Comparison of ENCODE assay signal across 9 cellular contexts in the genomic region with DNA sequence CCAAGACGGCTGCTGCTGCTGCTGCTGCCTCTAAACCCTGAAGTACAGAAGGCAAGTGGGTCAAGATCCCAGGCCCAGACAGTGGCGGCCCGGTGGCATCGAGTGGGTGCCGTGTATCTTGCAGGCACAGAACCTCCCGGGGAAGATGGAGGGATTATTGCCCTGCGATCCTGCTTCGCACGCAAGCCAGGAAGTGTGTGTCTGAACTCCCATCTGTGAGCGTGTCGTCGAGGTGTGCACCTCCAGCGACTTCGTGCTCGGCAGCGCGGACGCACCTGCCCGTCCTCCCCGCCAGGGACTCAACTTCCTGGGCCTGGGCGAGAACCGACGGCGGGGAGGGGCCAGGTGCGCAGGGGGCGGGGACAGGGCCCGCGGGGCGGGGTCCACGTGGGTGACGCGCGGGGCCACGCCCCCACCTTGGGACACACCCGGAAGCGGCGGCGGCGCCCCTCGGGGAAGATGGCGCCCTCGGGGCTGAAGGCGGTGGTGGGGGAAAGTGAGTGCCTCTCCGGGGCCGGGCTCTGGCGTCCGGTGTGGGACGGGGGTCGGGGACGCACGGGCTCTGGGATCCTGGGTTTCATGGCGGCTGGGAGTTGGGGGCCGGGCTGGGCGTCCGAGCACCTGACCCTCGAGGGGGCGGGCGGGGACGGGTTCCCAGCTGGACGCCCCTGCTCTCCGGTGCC. TPM values are rescaled to one million over a fixed set of nuclear protein-coding genes. Genes with fewer than 3 reads are reported as not detected.
DNase-seq lines count a peak whose midpoint lies in the region; ATAC-seq, FAIRE-seq and TF ChIP-seq lines count a peak whose summit lies in the region.
"Had no signal": no experiment of that assay in that cellular context is flagged by ENCODE, and none has a peak within 500 bp of the region (broad histone marks: within the 10 kb centered on the region; RNA-seq: fewer than 3 reads in every experiment).

STXBP2 (plus strand) TSS at position 420 of the 683 bp plus-strand sequence; CDS start at position 460, 40 bp downstream.

- H3K4me1 ChIP-seq in mesodermal cell (ENCODE audit: control insufficient read depth, insufficient read depth, low read length, poor library complexity, severe bottlenecking), result no peaks in the 10 kb centered on the region

- ATAC-seq in HG02973 (IDR thresholded peaks at IDR 0.05; ENCODE audit: unreplicated experiment), result peak; percentile 49

- peak within 1 kb of the TSS; percentile 79 for H3K27ac Mint-ChIP-seq in activated CD4-positive, alpha-beta memory T cell treated with anti-CD3 and anti-CD28 coated beads for 36 hours

- peak; percentile 19 for TF ChIP-seq CTCF in GM12864 (IDR thresholded peaks at IDR 0.05; ENCODE audit: low read depth, low read length, missing control alignments)
- TF ChIP-seq CTCF in D721Med (IDR thresholded peaks at IDR 0.05; ENCODE audit: insufficient read depth, missing control alignments), result no peak

- peaks cover 10% of the 10 kb centered on the region for H3K36me3 ChIP-seq in mesodermal cell (ENCODE audit: control insufficient read depth, insufficient read depth, low read length)

- H3K9me3 ChIP-seq in mesodermal cell (ENCODE audit: control insufficient read depth, low read length), result no peaks in the 10 kb centered on the region

- H3K27me3 Mint-ChIP-seq in activated CD4-positive, alpha-beta memory T cell treated with anti-CD3 and anti-CD28 coated beads for 36 hours, result no peaks in the 10 kb centered on the region

- peaks cover 7% of the 10 kb centered on the region for H3K36me3 Mint-ChIP-seq in activated CD4-positive, alpha-beta memory T cell treated with anti-CD3 and anti-CD28 coated beads for 36 hours

- H3K4me3 Mint-ChIP-seq in activated CD4-positive, alpha-beta memory T cell treated with anti-CD3 and anti-CD28 coated beads for 36 hours, result peak within 1 kb of the TSS; percentile 79

- FAIRE-seq in D721Med (lab: Jason Lieb, UNC), result no peak

- DNase-seq in GM12864 (ENCODE audit: low read depth) (peak; percentile 49), NCI-H226 (peak; percentile 45), D721Med (ENCODE audit: insufficient read length, low spot score) (no peak)
- peak; percentile 95 for DNase-seq in activated CD4-positive, alpha-beta memory T cell treated with anti-CD3 and anti-CD28 coated beads for 36 hours
- DNase-seq in effector CD4-positive, alpha-beta T cell, result peak; percentile 90
- peak; percentile 89 for DNase-seq in stimulated activated CD8-positive, alpha-beta memory T cell treated with anti-CD3 and anti-CD28 coated beads, Interleukin-7, amount 100 ng/mL, for 1 hour (ENCODE audit: low read depth in 2 of 2)

- CTCF ChIA-PET in activated CD4-positive, alpha-beta memory T cell treated with anti-CD3 and anti-CD28 coated beads for 36 hours (lab: Charles Lee), result interaction anchor here (1.0 to 2.0 kb wide), 5 partner anchors 15 to 68 kb away, joined by 3 to 9 read pairs (median 5); partner anchors contain the start of gene TRAPPC5

- 11 to 17% methylated on average over 33 to 48 of the region's 61 CpGs for WGBS in mesodermal cell (ENCODE audit: insufficient coverage in 2 of 2), 2 experiments

- H3K4me3 ChIP-seq in GM12864 (ENCODE audit: low read depth, low read length) (peak within 1 kb of the TSS; percentile 89), mesodermal cell (ENCODE audit: extremely low read depth, insufficient read depth, low read length, poor library complexity, severe bottlenecking) (peak within 1 kb of the TSS; percentile 49)

- peaks cover 4% of the 10 kb centered on the region for H3K9me3 Mint-ChIP-seq in activated CD4-positive, alpha-beta memory T cell treated with anti-CD3 and anti-CD28 coated beads for 36 hours

- intact Hi-C loops in activated CD4-positive, alpha-beta memory T cell treated with anti-CD3 and anti-CD28 coated beads for 36 hours (cut with micrococcal nuclease), result loop anchor here (1.0 to 5.0 kb wide), 3 partner anchors 8 to 285 kb away; partner anchors contain the start of genes PET100, SNAPC2, TRAPPC5 and XAB2

- peaks cover 29% of the 10 kb centered on the region for H3K4me1 Mint-ChIP-seq in activated CD4-positive, alpha-beta memory T cell treated with anti-CD3 and anti-CD28 coated beads for 36 hours (ENCODE audit: low read depth)

- H3K27ac ChIP-seq in mesodermal cell (ENCODE audit: low read depth, low read length, severe bottlenecking), result no peak within 1 kb of the TSS

- POLR2A ChIA-PET in activated CD4-positive, alpha-beta memory T cell treated with anti-CD3 and anti-CD28 coated beads for 36 hours (lab: Charles Lee), result interaction anchor here (0.6 kb wide), 1 partner anchor 13 kb away, joined by 3 read pairs; no protein-coding TSS in a partner anchor

RNA-seq across cellular contexts. Expression of gene STXBP2, which starts in this region (rescaled TPM):
- 100 to 1,000 TPM; 109 to 111 TPM for total RNA-seq in activated CD4-positive, alpha-beta memory T cell treated with anti-CD3 and anti-CD28 coated beads for 36 hours
- polyA plus RNA-seq in mesodermal cell (2013, experiment 1 of 2), result 30.9 TPM
- 23.9 TPM for polyA plus RNA-seq in mesodermal cell (2013, experiment 2 of 2)
- total RNA-seq: myocyte had no signal
